Comparison of ENCODE assay signal across 1 cellular context in genomic region chr17:27546624-27547300, GRCh38.
TF ChIP-seq lines count a peak whose summit lies in the region.

No MANE protein-coding gene starts in this region.

TF ChIP-seq in GM12878, 131 proteins besides CTCF, POLR2A, EP300 and RAD21 (continued from another document):
- TF ChIP-seq, protein P1, sequence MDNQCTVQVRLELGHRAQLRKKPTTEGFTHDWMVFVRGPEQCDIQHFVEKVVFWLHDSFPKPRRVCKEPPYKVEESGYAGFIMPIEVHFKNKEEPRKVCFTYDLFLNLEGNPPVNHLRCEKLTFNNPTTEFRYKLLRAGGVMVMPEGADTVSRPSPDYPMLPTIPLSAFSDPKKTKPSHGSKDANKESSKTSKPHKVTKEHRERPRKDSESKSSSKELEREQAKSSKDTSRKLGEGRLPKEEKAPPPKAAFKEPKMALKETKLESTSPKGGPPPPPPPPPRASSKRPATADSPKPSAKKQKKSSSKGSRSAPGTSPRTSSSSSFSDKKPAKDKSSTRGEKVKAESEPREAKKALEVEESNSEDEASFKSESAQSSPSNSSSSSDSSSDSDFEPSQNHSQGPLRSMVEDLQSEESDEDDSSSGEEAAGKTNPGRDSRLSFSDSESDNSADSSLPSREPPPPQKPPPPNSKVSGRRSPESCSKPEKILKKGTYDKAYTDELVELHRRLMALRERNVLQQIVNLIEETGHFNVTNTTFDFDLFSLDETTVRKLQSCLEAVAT (IDR thresholded peaks at IDR 0.05), result peak; percentile 97
- TF ChIP-seq PAX8 (IDR thresholded peaks at IDR 0.05), result no peak
- no peak for TF ChIP-seq HDAC6 (IDR thresholded peaks at IDR 0.05; ENCODE audit: unreplicated experiment)
- peak; percentile 31 to 40; a peak in 2 of 4 replicates for TF ChIP-seq BHLHE40 (IDR thresholded peaks at IDR 0.05; ENCODE audit: borderline replicate concordance in 1 of 2, low read depth in 2 of 2, low read length in 1 of 2)
- 0 out of 2 replicates have a peak, but pooled peaks have one; percentile 18 for TF ChIP-seq PAX5 (IDR thresholded peaks at IDR 0.05; ENCODE audit: borderline replicate concordance, low read depth, low read length)
- peak; percentile 51; the same call in 1 of the 2 replicates for TF ChIP-seq ATF7 (IDR thresholded peaks at IDR 0.05; ENCODE audit: low read depth)
- no peak for TF ChIP-seq ZSCAN29 (IDR thresholded peaks at IDR 0.05)
- peak; percentile 96 for TF ChIP-seq MEF2B (IDR thresholded peaks at IDR 0.05; ENCODE audit: partially characterized antibody, poor library complexity, severe bottlenecking)
- TF ChIP-seq FOXM1 (IDR thresholded peaks at IDR 0.05; ENCODE audit: low read depth, low read length), result peak; percentile 56; the same call in 1 of the 2 replicates
- peak; percentile 35; the same call in 1 of the 2 replicates for TF ChIP-seq CREM (IDR thresholded peaks at IDR 0.05; ENCODE audit: low read depth)
- TF ChIP-seq BCL3 (IDR thresholded peaks at IDR 0.05; ENCODE audit: borderline replicate concordance, insufficient read depth, low read depth, low read length, poor library complexity, severe bottlenecking), result peak; percentile 73
- no peak for TF ChIP-seq RBBP5 (conservative IDR thresholded peaks at IDR 0.05)
- no peak for TF ChIP-seq JUND (IDR thresholded peaks at IDR 0.05; ENCODE audit: low read depth, low read length)
- TF ChIP-seq YY1 (IDR thresholded peaks at IDR 0.05; ENCODE audit: low read depth, low read length), result 0 out of 2 replicates have a peak, but pooled peaks have one; percentile 11
- TF ChIP-seq NR2F1 (conservative IDR thresholded peaks at IDR 0.05), result peak; percentile 81
- TF ChIP-seq SKIL (IDR thresholded peaks at IDR 0.05; ENCODE audit: low read depth, poor library complexity, severe bottlenecking), result peak; percentile 72
- 0 out of 2 replicates have a peak, but pooled peaks have one; percentile 28 for TF ChIP-seq SMARCA5 (IDR thresholded peaks at IDR 0.05)
- 0 out of 4 replicates have a peak, but pooled peaks of 1 of the 2 experiments have one; percentile 13 for TF ChIP-seq SRF (IDR thresholded peaks at IDR 0.05; ENCODE audit: low read depth in 2 of 2, low read length in 2 of 2)
- TF ChIP-seq ZNF217 (IDR thresholded peaks at IDR 0.05), result no peak
- TF ChIP-seq RUNX3 (IDR thresholded peaks at IDR 0.05; ENCODE audit: low read length), result peak; percentile 90
- no peak for TF ChIP-seq ZNF24 (IDR thresholded peaks at IDR 0.05)
- TF ChIP-seq, protein P2, sequence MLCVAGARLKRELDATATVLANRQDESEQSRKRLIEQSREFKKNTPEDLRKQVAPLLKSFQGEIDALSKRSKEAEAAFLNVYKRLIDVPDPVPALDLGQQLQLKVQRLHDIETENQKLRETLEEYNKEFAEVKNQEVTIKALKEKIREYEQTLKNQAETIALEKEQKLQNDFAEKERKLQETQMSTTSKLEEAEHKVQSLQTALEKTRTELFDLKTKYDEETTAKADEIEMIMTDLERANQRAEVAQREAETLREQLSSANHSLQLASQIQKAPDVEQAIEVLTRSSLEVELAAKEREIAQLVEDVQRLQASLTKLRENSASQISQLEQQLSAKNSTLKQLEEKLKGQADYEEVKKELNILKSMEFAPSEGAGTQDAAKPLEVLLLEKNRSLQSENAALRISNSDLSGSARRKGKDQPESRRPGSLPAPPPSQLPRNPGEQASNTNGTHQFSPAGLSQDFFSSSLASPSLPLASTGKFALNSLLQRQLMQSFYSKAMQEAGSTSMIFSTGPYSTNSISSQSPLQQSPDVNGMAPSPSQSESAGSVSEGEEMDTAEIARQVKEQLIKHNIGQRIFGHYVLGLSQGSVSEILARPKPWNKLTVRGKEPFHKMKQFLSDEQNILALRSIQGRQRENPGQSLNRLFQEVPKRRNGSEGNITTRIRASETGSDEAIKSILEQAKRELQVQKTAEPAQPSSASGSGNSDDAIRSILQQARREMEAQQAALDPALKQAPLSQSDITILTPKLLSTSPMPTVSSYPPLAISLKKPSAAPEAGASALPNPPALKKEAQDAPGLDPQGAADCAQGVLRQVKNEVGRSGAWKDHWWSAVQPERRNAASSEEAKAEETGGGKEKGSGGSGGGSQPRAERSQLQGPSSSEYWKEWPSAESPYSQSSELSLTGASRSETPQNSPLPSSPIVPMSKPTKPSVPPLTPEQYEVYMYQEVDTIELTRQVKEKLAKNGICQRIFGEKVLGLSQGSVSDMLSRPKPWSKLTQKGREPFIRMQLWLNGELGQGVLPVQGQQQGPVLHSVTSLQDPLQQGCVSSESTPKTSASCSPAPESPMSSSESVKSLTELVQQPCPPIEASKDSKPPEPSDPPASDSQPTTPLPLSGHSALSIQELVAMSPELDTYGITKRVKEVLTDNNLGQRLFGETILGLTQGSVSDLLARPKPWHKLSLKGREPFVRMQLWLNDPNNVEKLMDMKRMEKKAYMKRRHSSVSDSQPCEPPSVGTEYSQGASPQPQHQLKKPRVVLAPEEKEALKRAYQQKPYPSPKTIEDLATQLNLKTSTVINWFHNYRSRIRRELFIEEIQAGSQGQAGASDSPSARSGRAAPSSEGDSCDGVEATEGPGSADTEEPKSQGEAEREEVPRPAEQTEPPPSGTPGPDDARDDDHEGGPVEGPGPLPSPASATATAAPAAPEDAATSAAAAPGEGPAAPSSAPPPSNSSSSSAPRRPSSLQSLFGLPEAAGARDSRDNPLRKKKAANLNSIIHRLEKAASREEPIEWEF (IDR thresholded peaks at IDR 0.05; ENCODE audit: insufficient replicate concordance, low read depth, low read length), result peak; percentile 56
- no peak for TF ChIP-seq SPI1 (IDR thresholded peaks at IDR 0.05; ENCODE audit: borderline replicate concordance, insufficient read depth, low read depth, low read length)
- TF ChIP-seq SMAD1 (IDR thresholded peaks at IDR 0.05; ENCODE audit: low read depth, partially characterized antibody), result peak; percentile 44
- TF ChIP-seq EED (IDR thresholded peaks at IDR 0.05; ENCODE audit: low read depth), result peak; percentile 65; the same call in 1 of the 2 replicates
- TF ChIP-seq BCLAF1 (IDR thresholded peaks at IDR 0.05), result no peak
- no peak for TF ChIP-seq ASH2L (IDR thresholded peaks at IDR 0.05; ENCODE audit: borderline replicate concordance, low read depth)
- no peak for TF ChIP-seq SUZ12 (IDR thresholded peaks at IDR 0.05; ENCODE audit: unreplicated experiment)
- TF ChIP-seq IRF4 (IDR thresholded peaks at IDR 0.05; ENCODE audit: low read depth, low read length), result 0 out of 2 replicates have a peak, but pooled peaks have one; percentile 12
- 0 out of 2 replicates have a peak, but pooled peaks have one; percentile 38 for TF ChIP-seq TAF1 (IDR thresholded peaks at IDR 0.05; ENCODE audit: borderline replicate concordance, low read depth, low read length)
- peak; percentile 53; the same call in 1 of the 2 replicates for TF ChIP-seq TCF12 (IDR thresholded peaks at IDR 0.05; ENCODE audit: low read depth, low read length)
- peak; percentile 53; the same call in 1 of the 2 replicates for TF ChIP-seq JUNB (IDR thresholded peaks at IDR 0.05)
- TF ChIP-seq GATAD2B (conservative IDR thresholded peaks at IDR 0.05; ENCODE audit: low read depth), result peak; percentile 73
- TF ChIP-seq MTA2 (IDR thresholded peaks at IDR 0.05; ENCODE audit: low read depth), result peak; percentile 49; the same call in 1 of the 2 replicates
- TF ChIP-seq IKZF2 (IDR thresholded peaks at IDR 0.05), result peak; percentile 62 to 69
- no peak for TF ChIP-seq CHD4 (IDR thresholded peaks at IDR 0.05)
- no peak for TF ChIP-seq NFYA (IDR thresholded peaks at IDR 0.05; ENCODE audit: borderline replicate concordance, low read depth, low read length)
- TF ChIP-seq, protein P3, sequence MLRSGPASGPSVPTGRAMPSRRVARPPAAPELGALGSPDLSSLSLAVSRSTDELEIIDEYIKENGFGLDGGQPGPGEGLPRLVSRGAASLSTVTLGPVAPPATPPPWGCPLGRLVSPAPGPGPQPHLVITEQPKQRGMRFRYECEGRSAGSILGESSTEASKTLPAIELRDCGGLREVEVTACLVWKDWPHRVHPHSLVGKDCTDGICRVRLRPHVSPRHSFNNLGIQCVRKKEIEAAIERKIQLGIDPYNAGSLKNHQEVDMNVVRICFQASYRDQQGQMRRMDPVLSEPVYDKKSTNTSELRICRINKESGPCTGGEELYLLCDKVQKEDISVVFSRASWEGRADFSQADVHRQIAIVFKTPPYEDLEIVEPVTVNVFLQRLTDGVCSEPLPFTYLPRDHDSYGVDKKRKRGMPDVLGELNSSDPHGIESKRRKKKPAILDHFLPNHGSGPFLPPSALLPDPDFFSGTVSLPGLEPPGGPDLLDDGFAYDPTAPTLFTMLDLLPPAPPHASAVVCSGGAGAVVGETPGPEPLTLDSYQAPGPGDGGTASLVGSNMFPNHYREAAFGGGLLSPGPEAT (IDR thresholded peaks at IDR 0.05; ENCODE audit: low read depth), result peak; percentile 62; the same call in 1 of the 2 replicates
- peak; percentile 69; the same call in 1 of the 2 replicates for TF ChIP-seq NFIC (IDR thresholded peaks at IDR 0.05; ENCODE audit: low read depth, low read length)
- TF ChIP-seq TCF7 (IDR thresholded peaks at IDR 0.05; ENCODE audit: borderline replicate concordance), result peak; percentile 36; the same call in 1 of the 2 replicates
- TF ChIP-seq ZNF687 (IDR thresholded peaks at IDR 0.05), result no peak
- TF ChIP-seq CBFB (IDR thresholded peaks at IDR 0.05; ENCODE audit: low read depth), result no peak
- peak; percentile 60; the same call in 1 of the 2 replicates for TF ChIP-seq DPF2 (IDR thresholded peaks at IDR 0.05)
- no peak for TF ChIP-seq ETV6 (conservative IDR thresholded peaks at IDR 0.05 in 1 of 2, IDR thresholded peaks at IDR 0.05 in 1 of 2; ENCODE audit: borderline replicate concordance in 1 of 2, low read depth in 1 of 2)
